ENCODE assay signal across 1 cellular context in the genomic region with DNA sequence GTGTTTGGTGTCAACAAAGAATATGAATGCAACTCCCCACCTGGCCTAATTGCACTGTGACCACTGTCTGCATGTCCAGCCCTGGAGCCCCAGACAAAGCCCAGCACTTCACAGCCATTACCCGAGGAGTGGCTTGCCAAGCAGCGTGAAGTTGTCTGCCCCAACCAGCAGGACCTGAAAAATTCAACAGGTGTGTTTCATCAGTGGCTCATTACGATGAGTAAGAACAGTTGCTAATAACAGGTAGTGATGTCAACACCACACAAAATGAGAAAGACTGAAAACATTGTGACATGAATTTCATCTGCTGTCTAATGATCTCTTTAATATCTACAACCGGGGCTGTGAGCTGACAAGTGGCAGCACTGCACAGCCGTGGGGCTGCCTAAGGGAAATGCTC.
A peak's percentile ranks its signal among the peaks of the same experiment; 100 is the strongest.
TF ChIP-seq lines count a peak whose summit lies in the region.

No MANE protein-coding gene starts in this region.

TF ChIP-seq in GM12878, 131 proteins besides CTCF, POLR2A, EP300 and RAD21:
- TF ChIP-seq, protein P1, sequence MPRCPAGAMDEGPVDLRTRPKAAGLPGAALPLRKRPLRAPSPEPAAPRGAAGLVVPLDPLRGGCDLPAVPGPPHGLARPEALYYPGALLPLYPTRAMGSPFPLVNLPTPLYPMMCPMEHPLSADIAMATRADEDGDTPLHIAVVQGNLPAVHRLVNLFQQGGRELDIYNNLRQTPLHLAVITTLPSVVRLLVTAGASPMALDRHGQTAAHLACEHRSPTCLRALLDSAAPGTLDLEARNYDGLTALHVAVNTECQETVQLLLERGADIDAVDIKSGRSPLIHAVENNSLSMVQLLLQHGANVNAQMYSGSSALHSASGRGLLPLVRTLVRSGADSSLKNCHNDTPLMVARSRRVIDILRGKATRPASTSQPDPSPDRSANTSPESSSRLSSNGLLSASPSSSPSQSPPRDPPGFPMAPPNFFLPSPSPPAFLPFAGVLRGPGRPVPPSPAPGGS (IDR thresholded peaks at IDR 0.05; ENCODE audit: borderline replicate concordance, insufficient read depth, low read depth, low read length, poor library complexity, severe bottlenecking): peak; percentile 67
- no peak for TF ChIP-seq DPF2 (IDR thresholded peaks at IDR 0.05)
